8 cellular contexts compared by ENCODE assay signal in genomic region chr16:18799500-18799899, GRCh38. TPM values are rescaled to one million over a fixed set of nuclear protein-coding genes. Genes with fewer than 3 reads are reported as not detected.
DNase-seq lines count a peak whose midpoint lies in the region; ATAC-seq and TF ChIP-seq lines count a peak whose summit lies in the region.

No MANE protein-coding gene starts in this region.

- TF ChIP-seq CTCF in GM12865 (IDR thresholded peaks at IDR 0.05; ENCODE audit: insufficient read depth, low read depth, low read length, missing control alignments) (no peak), RWPE2 (IDR thresholded peaks at IDR 0.05; ENCODE audit: poor library complexity, severe bottlenecking) (no peak), epithelial cell of esophagus (IDR thresholded peaks at IDR 0.05; ENCODE audit: insufficient read depth, low read depth, low read length, missing control alignments) (no peak)

- H3K27ac ChIP-seq in RWPE2 (ENCODE audit: poor library complexity, severe bottlenecking): no peak overlapping the region
- no peak overlapping the region for H3K27ac ChIP-seq in trophoblast cell (ENCODE audit: low read depth, low read length)

- H3K36me3 ChIP-seq in RWPE2 (ENCODE audit: low read depth): peaks cover 59% of the 10 kb centered on the region
- H3K36me3 ChIP-seq in trophoblast cell (ENCODE audit: control insufficient read depth in 1 of 2, insufficient read depth in 2 of 2, low read length in 2 of 2): peaks cover 6 to 10% of the 10 kb centered on the region in 2 experiments

- no peak overlapping the region for H3K9ac ChIP-seq in trophoblast cell (ENCODE audit: low read length)

- no peak overlapping the region for H2AFZ ChIP-seq in trophoblast cell (ENCODE audit: insufficient read depth, low read length, poor library complexity)

- H3K4ac ChIP-seq in trophoblast cell (ENCODE audit: low read depth, low read length): peak overlapping the region; percentile 89

- no peak overlapping the region for H3K23ac ChIP-seq in trophoblast cell (ENCODE audit: low read length)

- ATAC-seq in RWPE2 (ENCODE audit: low read depth): no peak
- ATAC-seq in HG02852 (IDR thresholded peaks at IDR 0.05; ENCODE audit: unreplicated experiment): no peak

- peak overlapping the region; percentile 99 for H3K4me2 ChIP-seq in trophoblast cell (ENCODE audit: low read length)

- no peak for DNase-seq in GM12865 (ENCODE audit: low read depth)
- DNase-seq in RWPE2 (ENCODE audit: low spot score): no peak
- DNase-seq in epithelial cell of esophagus (ENCODE audit: low read depth): no peak
- DNase-seq in trophoblast cell: no peak
- no peak for DNase-seq in GM03348 (ENCODE audit: low spot score)
- DNase-seq in AML-193 (lab: John Stamatoyannopoulos, UW): no peak
- DNase-seq in stimulated activated CD4-positive, alpha-beta T cell treated with anti-CD3 and anti-CD28 coated beads, Interleukin-2, amount 100 ng/mL, for 48 hours: no peak

- H2BK5ac ChIP-seq in trophoblast cell (ENCODE audit: low read depth, low read length, poor library complexity): no peak overlapping the region

- no peak overlapping the region for H2AK5ac ChIP-seq in trophoblast cell (ENCODE audit: low read length)

- no peaks in the 10 kb centered on the region for H3K27me3 ChIP-seq in RWPE2 (ENCODE audit: insufficient read depth, poor library complexity, severe bottlenecking)
- H3K27me3 ChIP-seq in trophoblast cell (ENCODE audit: insufficient read depth, low read length): no peaks in the 10 kb centered on the region

- no peak overlapping the region for H3K14ac ChIP-seq in trophoblast cell (ENCODE audit: low read length)

- peaks cover 20% of the 10 kb centered on the region for H3K4me1 ChIP-seq in RWPE2 (ENCODE audit: insufficient read depth, poor library complexity, severe bottlenecking)
- peaks cover 5 to 7% of the 10 kb centered on the region in 2 experiments for H3K4me1 ChIP-seq in trophoblast cell (ENCODE audit: control insufficient read depth in 1 of 2, insufficient read depth in 2 of 2, low read length in 2 of 2)

- H2BK120ac ChIP-seq in trophoblast cell (ENCODE audit: insufficient read depth, low read length, poor library complexity): no peak overlapping the region

- H4K12ac ChIP-seq in trophoblast cell (ENCODE audit: low read depth, low read length): no peak overlapping the region

- no CpG with 5 or more reads among the region's 3 CpGs for WGBS in trophoblast cell (ENCODE audit: extremely low coverage, insufficient coverage, insufficient read length)

- no peak overlapping the region for H4K91ac ChIP-seq in trophoblast cell (ENCODE audit: low read depth, low read length)

- H3K79me2 ChIP-seq in trophoblast cell (ENCODE audit: control insufficient read depth, insufficient read depth, low read length, poor library complexity): peaks cover 18% of the 10 kb centered on the region

- no peak overlapping the region for H2BK12ac ChIP-seq in trophoblast cell (ENCODE audit: low read length)

- no peak overlapping the region for H3K18ac ChIP-seq in trophoblast cell (ENCODE audit: low read length)

- H3K4me3 ChIP-seq in GM12865 (ENCODE audit: low read depth, low read length): peak overlapping the region; percentile 98
- peak overlapping the region; percentile 79 for H3K4me3 ChIP-seq in RWPE2 (ENCODE audit: severe bottlenecking)
- H3K4me3 ChIP-seq in epithelial cell of esophagus (ENCODE audit: low read length): peak overlapping the region; percentile 85
- no peak overlapping the region for H3K4me3 ChIP-seq in trophoblast cell (ENCODE audit: low read depth, low read length)

- H3K79me1 ChIP-seq in trophoblast cell (ENCODE audit: low read length): peaks cover 7% of the 10 kb centered on the region

- H4K8ac ChIP-seq in trophoblast cell (ENCODE audit: low read depth, low read length): no peak overlapping the region

- H3K9me3 ChIP-seq in RWPE2 (ENCODE audit: severe bottlenecking): no peaks in the 10 kb centered on the region
- no peaks in the 10 kb centered on the region for H3K9me3 ChIP-seq in trophoblast cell (ENCODE audit: insufficient read depth, low read depth, low read length)

RNA-seq across cellular contexts. Expression of gene ARL6IP1, which starts 1.8 kb away (rescaled TPM):
- 316 and 326 TPM in 2 replicates for polyA plus RNA-seq in trophoblast cell (2013)

RNA-seq across cellular contexts. Expression of gene RPS15A, which starts 9.4 kb away (rescaled TPM):
- polyA plus RNA-seq in trophoblast cell (2013): 3,560 and 3,779 TPM in 2 replicates
